Comparison of ENCODE assay signal across 8 cellular contexts in the genomic region with DNA sequence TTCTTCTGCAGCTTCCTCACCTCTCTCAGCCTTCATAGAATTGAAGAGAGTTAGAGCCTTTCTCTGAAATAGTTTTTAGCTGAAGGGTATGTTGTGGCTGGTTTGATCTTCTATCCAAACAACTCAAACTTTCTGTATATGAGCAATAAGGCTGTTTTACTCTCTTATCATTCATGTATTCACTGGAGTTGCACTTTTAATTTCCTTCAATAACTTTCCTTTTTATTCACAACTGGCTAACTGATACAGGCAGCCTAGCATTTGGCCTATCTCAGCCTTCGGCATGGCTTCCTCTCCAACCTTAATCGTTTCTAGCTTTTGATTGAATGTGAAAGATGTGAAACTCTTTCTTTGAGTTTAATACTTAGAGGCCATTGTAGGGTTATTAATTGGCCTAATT.
"Had no signal": no experiment of that assay in that cellular context is flagged by ENCODE, and none has a peak within 500 bp of the region (broad histone marks: within the 10 kb centered on the region; RNA-seq: fewer than 3 reads in every experiment).

No MANE protein-coding gene starts in this region.

- H3K4me3 Mint-ChIP-seq: HFFc6, IgD-negative memory B cell had no signal

- H3K27ac Mint-ChIP-seq: HFFc6, IgD-negative memory B cell had no signal

- ATAC-seq: HCT116, HepG2 had no signal

- H3K27me3 Mint-ChIP-seq: IgD-negative memory B cell had no signal

- DNase-seq: GM23248, GOT3, H7, HFFc6, KBM-7 had no signal

- H3K9me3 Mint-ChIP-seq: HFFc6 had no signal
